14 cellular contexts compared by ENCODE assay signal in genomic region chr5:67021522-67022316, GRCh38.
DNase-seq lines count a peak whose midpoint lies in the region; ATAC-seq, FAIRE-seq and TF ChIP-seq lines count a peak whose summit lies in the region.
"Had no signal": no experiment of that assay in that cellular context is flagged by ENCODE, and none has a peak within 500 bp of the region (broad histone marks: within the 10 kb centered on the region; RNA-seq: fewer than 3 reads in every experiment).

No MANE protein-coding gene starts in this region.

- H3K27ac Mint-ChIP-seq in activated CD8-positive, alpha-beta T cell treated with anti-CD3 and anti-CD28 coated beads for 36 hours = no peak overlapping the region
- H3K27ac Mint-ChIP-seq in activated CD8-positive, alpha-beta T cell treated with anti-CD3 and anti-CD28 coated beads, Interleukin-2, amount 10 ng/mL, durations not matched to agents 7 days and 5 days = no peak overlapping the region
- H3K27ac Mint-ChIP-seq in stimulated activated naive B cell treated with anti-CD40 and anti-IgM and Interleukin-4, amounts not matched to agents 10 μg/mL and 1 μg/mL and 100 μg/mL, for 72 hours = no peak overlapping the region

- ATAC-seq in activated CD8-positive, alpha-beta T cell treated with anti-CD3 and anti-CD28 coated beads for 36 hours = peak; percentile 98
- ATAC-seq in activated CD8-positive, alpha-beta T cell treated with anti-CD3 and anti-CD28 coated beads, Interleukin-2, amount 10 ng/mL, durations not matched to agents 7 days and 5 days = no peak
- ATAC-seq in HG03565 (IDR thresholded peaks at IDR 0.05; ENCODE audit: unreplicated experiment) = peak; percentile 46
- peak; percentile 65 to 68 for ATAC-seq in stimulated activated naive B cell treated with anti-CD40 and anti-IgM and Interleukin-4, amounts not matched to agents 10 μg/mL and 1 μg/mL and 100 μg/mL, for 72 hours (replicated peaks)
- ATAC-seq: mucosa of descending colon had no signal

- POLR2A ChIA-PET in activated CD8-positive, alpha-beta T cell treated with anti-CD3 and anti-CD28 coated beads for 36 hours (lab: Charles Lee) = no interaction called here
- POLR2A ChIA-PET in activated CD8-positive, alpha-beta T cell treated with anti-CD3 and anti-CD28 coated beads, Interleukin-2, amount 10 ng/mL, durations not matched to agents 7 days and 5 days (lab: Charles Lee) = interaction anchor here (0.7 kb wide), 1 partner anchor 197 kb away, joined by 8 read pairs; no protein-coding TSS in a partner anchor

- no peak overlapping the region for H3K4me3 Mint-ChIP-seq in activated CD8-positive, alpha-beta T cell treated with anti-CD3 and anti-CD28 coated beads for 36 hours
- no peak overlapping the region for H3K4me3 Mint-ChIP-seq in activated CD8-positive, alpha-beta T cell treated with anti-CD3 and anti-CD28 coated beads, Interleukin-2, amount 10 ng/mL, durations not matched to agents 7 days and 5 days
- no peak overlapping the region for H3K4me3 Mint-ChIP-seq in stimulated activated naive B cell treated with anti-CD40 and anti-IgM and Interleukin-4, amounts not matched to agents 10 μg/mL and 1 μg/mL and 100 μg/mL, for 72 hours

- H3K79me2 ChIP-seq in fibroblast of lung (ENCODE audit: control insufficient read depth, insufficient read depth, low read length) = peaks cover 2% of the 10 kb centered on the region

- no peak overlapping the region for H3K27ac ChIP-seq in fibroblast of lung (ENCODE audit: insufficient read depth, low read length)

- peak; percentile 21 for DNase-seq in activated CD8-positive, alpha-beta T cell treated with anti-CD3 and anti-CD28 coated beads for 36 hours
- no peak for DNase-seq in activated CD8-positive, alpha-beta T cell treated with anti-CD3 and anti-CD28 coated beads, Interleukin-2, amount 10 ng/mL, durations not matched to agents 7 days and 5 days
- DNase-seq in fibroblast of lung (ENCODE audit: low read depth in 2 of 2) (peak; percentile 62 to 84), NCI-H2029 treated with DMSO at 0.1 percent for 48 hours (lab: John Stamatoyannopoulos, UW) (no peak), frontal cortex (ENCODE audit: low spot score in 2 of 2) (no peak), midbrain (lab: John Stamatoyannopoulos, UW) (no peak)
- no peak for DNase-seq in stimulated activated naive B cell treated with anti-CD40 and anti-IgM and Interleukin-4, amounts not matched to agents 10 μg/mL and 1 μg/mL and 100 μg/mL, for 72 hours
- DNase-seq: effector CD4-positive, alpha-beta T cell; mucosa of descending colon; NCI-H2171 treated with DMSO at 0.1 percent for 48 hours had no signal

- H3K4me3 ChIP-seq in fibroblast of lung (replicated peaks in 1 of 4; ENCODE audit: control extremely low read depth in 1 of 4, insufficient read depth in 1 of 4, low read depth in 3 of 4, low read length in 4 of 4) = no peak overlapping the region
- H3K4me3 ChIP-seq: mucosa of descending colon, thoracic aorta had no signal

- no peak for FAIRE-seq in frontal cortex (lab: Jason Lieb, UNC)
- FAIRE-seq: A204.1, H54 had no signal

- H3K4me1 Mint-ChIP-seq in activated CD8-positive, alpha-beta T cell treated with anti-CD3 and anti-CD28 coated beads for 36 hours (ENCODE audit: low read depth) = peaks cover 29% of the 10 kb centered on the region
- H3K4me1 Mint-ChIP-seq in activated CD8-positive, alpha-beta T cell treated with anti-CD3 and anti-CD28 coated beads, Interleukin-2, amount 10 ng/mL, durations not matched to agents 7 days and 5 days (ENCODE audit: low read depth) = no peaks in the 10 kb centered on the region
- no peaks in the 10 kb centered on the region for H3K4me1 Mint-ChIP-seq in stimulated activated naive B cell treated with anti-CD40 and anti-IgM and Interleukin-4, amounts not matched to agents 10 μg/mL and 1 μg/mL and 100 μg/mL, for 72 hours

- H3K36me3 ChIP-seq in fibroblast of lung (ENCODE audit: control insufficient read depth, insufficient read depth, low read length) = no peaks in the 10 kb centered on the region
- H3K36me3 ChIP-seq: thoracic aorta had no signal

- H3K4me2 ChIP-seq in fibroblast of lung (ENCODE audit: extremely low read depth, insufficient read depth, low read length) = peak overlapping the region; percentile 9

- H3K27me3 ChIP-seq in fibroblast of lung (ENCODE audit: control insufficient read depth, insufficient read depth, low read length) = no peaks in the 10 kb centered on the region

- intact Hi-C loops in activated CD8-positive, alpha-beta T cell treated with anti-CD3 and anti-CD28 coated beads for 36 hours (cut with micrococcal nuclease) = no loop called here

- no peaks in the 10 kb centered on the region for H3K4me1 ChIP-seq in fibroblast of lung (ENCODE audit: control insufficient read depth, extremely low read depth, insufficient read depth, low read length)

- H3K9me3 Mint-ChIP-seq in activated CD8-positive, alpha-beta T cell treated with anti-CD3 and anti-CD28 coated beads for 36 hours = no peaks in the 10 kb centered on the region
- no peaks in the 10 kb centered on the region for H3K9me3 Mint-ChIP-seq in activated CD8-positive, alpha-beta T cell treated with anti-CD3 and anti-CD28 coated beads, Interleukin-2, amount 10 ng/mL, durations not matched to agents 7 days and 5 days (ENCODE audit: insufficient read depth)
- no peaks in the 10 kb centered on the region for H3K9me3 Mint-ChIP-seq in stimulated activated naive B cell treated with anti-CD40 and anti-IgM and Interleukin-4, amounts not matched to agents 10 μg/mL and 1 μg/mL and 100 μg/mL, for 72 hours

- H3K9me3 ChIP-seq in fibroblast of lung (ENCODE audit: control insufficient read depth, insufficient read depth, low read depth, low read length) = no peaks in the 10 kb centered on the region
- H3K9me3 ChIP-seq: mucosa of descending colon, thoracic aorta had no signal

- CTCF ChIA-PET in activated CD8-positive, alpha-beta T cell treated with anti-CD3 and anti-CD28 coated beads for 36 hours (lab: Charles Lee) = interaction anchor here (1.2 to 1.9 kb wide), 2 partner anchors 9 to 12 kb away, joined by 3 to 4 read pairs; no protein-coding TSS in a partner anchor
- CTCF ChIA-PET in activated CD8-positive, alpha-beta T cell treated with anti-CD3 and anti-CD28 coated beads, Interleukin-2, amount 10 ng/mL, durations not matched to agents 7 days and 5 days (lab: Charles Lee) = interaction anchor here (1.0 to 1.6 kb wide), 2 partner anchors 14 to 18 kb away, joined by 6 to 7 read pairs; no protein-coding TSS in a partner anchor

- no peak overlapping the region for H3K9ac ChIP-seq in fibroblast of lung (ENCODE audit: insufficient read depth, low read length)

- no peak for TF ChIP-seq CTCF in activated CD8-positive, alpha-beta T cell treated with anti-CD3 and anti-CD28 coated beads for 36 hours (IDR thresholded peaks at IDR 0.05)
- TF ChIP-seq CTCF in fibroblast of lung (conservative IDR thresholded peaks at IDR 0.05 in 1 of 2, IDR thresholded peaks at IDR 0.05 in 1 of 2; ENCODE audit: low read depth in 1 of 2, low read length in 2 of 2) = no peak

- peaks cover 2% of the 10 kb centered on the region for H3K36me3 Mint-ChIP-seq in activated CD8-positive, alpha-beta T cell treated with anti-CD3 and anti-CD28 coated beads for 36 hours (ENCODE audit: low read depth)
- no peaks in the 10 kb centered on the region for H3K36me3 Mint-ChIP-seq in activated CD8-positive, alpha-beta T cell treated with anti-CD3 and anti-CD28 coated beads, Interleukin-2, amount 10 ng/mL, durations not matched to agents 7 days and 5 days (ENCODE audit: low read depth)
- peaks cover 0 to 2% of the 10 kb centered on the region in 2 donors for H3K36me3 Mint-ChIP-seq in stimulated activated naive B cell treated with anti-CD40 and anti-IgM and Interleukin-4, amounts not matched to agents 10 μg/mL and 1 μg/mL and 100 μg/mL, for 72 hours

- no peaks in the 10 kb centered on the region for H4K20me1 ChIP-seq in fibroblast of lung (ENCODE audit: control insufficient read depth, extremely low read depth, insufficient read depth, low read length)

- H3K27me3 Mint-ChIP-seq in activated CD8-positive, alpha-beta T cell treated with anti-CD3 and anti-CD28 coated beads for 36 hours = no peaks in the 10 kb centered on the region
- H3K27me3 Mint-ChIP-seq in activated CD8-positive, alpha-beta T cell treated with anti-CD3 and anti-CD28 coated beads, Interleukin-2, amount 10 ng/mL, durations not matched to agents 7 days and 5 days (ENCODE audit: low read depth) = no peaks in the 10 kb centered on the region
- no peaks in the 10 kb centered on the region for H3K27me3 Mint-ChIP-seq in stimulated activated naive B cell treated with anti-CD40 and anti-IgM and Interleukin-4, amounts not matched to agents 10 μg/mL and 1 μg/mL and 100 μg/mL, for 72 hours

- no peak overlapping the region for H2AFZ ChIP-seq in fibroblast of lung (ENCODE audit: low read length)

Comparison
In these comparisons a context has a peak if more than half of its experiments do, and no peak if none do; other contexts are left out.
1. DNase-seq: peak in activated CD8-positive, alpha-beta T cell treated with anti-CD3 and anti-CD28 coated beads for 36 hours (single experiment) and fibroblast of lung (2 of 2); none in activated CD8-positive, alpha-beta T cell treated with anti-CD3 and anti-CD28 coated beads, Interleukin-2, amount 10 ng/mL, durations not matched to agents 7 days and 5 days (single experiment), stimulated activated naive B cell treated with anti-CD40 and anti-IgM and Interleukin-4, amounts not matched to agents 10 μg/mL and 1 μg/mL and 100 μg/mL, for 72 hours (single experiment), NCI-H2029 treated with DMSO at 0.1 percent for 48 hours (single experiment), frontal cortex (0 of 2) and midbrain (single experiment).